1 cellular context compared by ENCODE assay signal in genomic region chr3:186110975-186111974, GRCh38.
TF ChIP-seq lines count a peak whose summit lies in the region.

No MANE protein-coding gene starts in this region.

TF ChIP-seq in K562, 482 proteins besides CTCF, POLR2A, EP300 and RAD21:
- TF ChIP-seq TEAD2 (tag; IDR thresholded peaks at IDR 0.05) (no peak), MEIS2 (IDR thresholded peaks at IDR 0.05; ENCODE audit: partially characterized antibody) (peak; percentile 54), NFIC (IDR thresholded peaks at IDR 0.05) (peak; percentile 82), ZBTB1 (CRISPR knock-in tag; IDR thresholded peaks at IDR 0.05; ENCODE audit: borderline replicate concordance, low read depth) (peak; percentile 95), FOS (IDR thresholded peaks at IDR 0.05; ENCODE audit: extremely low read depth, insufficient read length) (no peak), HES1 (IDR thresholded peaks at IDR 0.05; ENCODE audit: low read depth) (0 out of 2 replicates have a peak, but pooled peaks have one; percentile 30)
